18 cellular contexts compared by ENCODE assay signal in genomic region chr10:110887560-110887959, GRCh38. TPM values are rescaled to one million over a fixed set of nuclear protein-coding genes. Genes with fewer than 3 reads are reported as not detected.
DNase-seq lines count a peak whose midpoint lies in the region; ATAC-seq and TF ChIP-seq lines count a peak whose summit lies in the region.
"Had no signal": no experiment of that assay in that cellular context is flagged by ENCODE, and none has a peak within 500 bp of the region (broad histone marks: within the 10 kb centered on the region; RNA-seq: fewer than 3 reads in every experiment).

No MANE protein-coding gene starts in this region.

- no peak for TF ChIP-seq POLR2A in sigmoid colon (IDR thresholded peaks at IDR 0.05)

- peak overlapping the region; percentile 48 for H3K27ac Mint-ChIP-seq in activated CD4-positive, alpha-beta memory T cell treated with anti-CD3 and anti-CD28 coated beads for 36 hours
- no peak overlapping the region for H3K27ac Mint-ChIP-seq in activated CD4-positive, alpha-beta memory T cell treated with anti-CD3 and anti-CD28 coated beads, Interleukin-2, amount 10 ng/mL, durations not matched to agents 7 days and 5 days
- no peak overlapping the region for H3K27ac Mint-ChIP-seq in stimulated activated naive CD8-positive, alpha-beta T cell treated with anti-CD3 and anti-CD28 coated beads, Interleukin-15, amount 100 ng/mL, for 72 hours
- peak overlapping the region; percentile 47 for H3K27ac Mint-ChIP-seq in memory B cell

- ATAC-seq in stimulated activated naive CD8-positive, alpha-beta T cell treated with anti-CD3 and anti-CD28 coated beads, Interleukin-15, Interleukin-2, amounts not matched to agents 100 U/mL and 50 U/mL, for 24 hours = peak; percentile 63
- no peak for ATAC-seq in stimulated activated naive CD8-positive, alpha-beta T cell treated with anti-CD3 and anti-CD28 coated beads, Interleukin-15, amount 100 ng/mL, for 72 hours
- ATAC-seq in memory B cell (ENCODE audit: low read depth) (no peak), GM21723 (IDR thresholded peaks at IDR 0.05; ENCODE audit: unreplicated experiment) (no peak)

- no peaks in the 10 kb centered on the region for H3K9me3 Mint-ChIP-seq in activated CD4-positive, alpha-beta memory T cell treated with anti-CD3 and anti-CD28 coated beads for 36 hours
- no peaks in the 10 kb centered on the region for H3K9me3 Mint-ChIP-seq in activated CD4-positive, alpha-beta memory T cell treated with anti-CD3 and anti-CD28 coated beads, Interleukin-2, amount 10 ng/mL, durations not matched to agents 7 days and 5 days
- no peaks in the 10 kb centered on the region for H3K9me3 Mint-ChIP-seq in stimulated activated naive CD8-positive, alpha-beta T cell treated with anti-CD3 and anti-CD28 coated beads, Interleukin-15, amount 100 ng/mL, for 72 hours
- H3K9me3 Mint-ChIP-seq in memory B cell = no peaks in the 10 kb centered on the region

- DNase-seq in activated CD4-positive, alpha-beta memory T cell treated with anti-CD3 and anti-CD28 coated beads for 36 hours = no peak
- no peak for DNase-seq in activated CD4-positive, alpha-beta memory T cell treated with anti-CD3 and anti-CD28 coated beads, Interleukin-2, amount 10 ng/mL, durations not matched to agents 7 days and 5 days
- DNase-seq in stimulated activated naive CD8-positive, alpha-beta T cell treated with anti-CD3 and anti-CD28 coated beads, Interleukin-15, Interleukin-2, amounts not matched to agents 100 U/mL and 50 U/mL, for 24 hours = no peak
- DNase-seq in stimulated activated naive CD8-positive, alpha-beta T cell treated with anti-CD3 and anti-CD28 coated beads, Interleukin-15, amount 100 ng/mL, for 72 hours = no peak
- no peak for DNase-seq in memory B cell (ENCODE audit: low spot score in 2 of 2)
- no peak for DNase-seq in sigmoid colon
- no peak for DNase-seq in mesenteric fat pad (ENCODE audit: low spot score)
- DNase-seq: BE2C, GF-D8, GOT3, KG1, NCI-H1436 treated with DMSO at 0.1 percent for 48 hours, NCI-H2029 treated with DMSO at 0.1 percent for 48 hours, NCI-H2171 treated with DMSO at 0.1 percent for 48 hours, NCI-H748 treated with DMSO at 0.1 percent for 48 hours, RPMI8226 had no signal

- H3K4me1 ChIP-seq in sigmoid colon = peaks cover 0 to 45% (median 28%) of the 10 kb centered on the region in 4 donors

- H3K27me3 ChIP-seq in sigmoid colon = no peaks in the 10 kb centered on the region
- H3K27me3 ChIP-seq: BE2C had no signal

- peaks cover 36% of the 10 kb centered on the region for H3K36me3 Mint-ChIP-seq in activated CD4-positive, alpha-beta memory T cell treated with anti-CD3 and anti-CD28 coated beads for 36 hours
- peaks cover 63% of the 10 kb centered on the region for H3K36me3 Mint-ChIP-seq in activated CD4-positive, alpha-beta memory T cell treated with anti-CD3 and anti-CD28 coated beads, Interleukin-2, amount 10 ng/mL, durations not matched to agents 7 days and 5 days (ENCODE audit: low read depth)
- H3K36me3 Mint-ChIP-seq in memory B cell = peaks cover 28% of the 10 kb centered on the region

- TF ChIP-seq EP300 in sigmoid colon (IDR thresholded peaks at IDR 0.05) = no peak

- CTCF ChIA-PET in activated CD4-positive, alpha-beta memory T cell treated with anti-CD3 and anti-CD28 coated beads for 36 hours (lab: Charles Lee) = interaction anchor here (1.1 to 2.2 kb wide), 7 partner anchors 9 to 279 kb away, joined by 3 to 9 read pairs (median 4); no protein-coding TSS in a partner anchor
- CTCF ChIA-PET in activated CD4-positive, alpha-beta memory T cell treated with anti-CD3 and anti-CD28 coated beads, Interleukin-2, amount 10 ng/mL, durations not matched to agents 7 days and 5 days (lab: Charles Lee) = interaction anchor here (0.8 to 2.6 kb wide), 5 partner anchors 10 to 148 kb away, joined by 3 to 14 read pairs (median 6); partner anchors contain the start of gene PDCD4

- peak overlapping the region in 1 of 4 donors; percentile 48 for H3K27ac ChIP-seq in sigmoid colon
- H3K27ac ChIP-seq: 22Rv1 had no signal

- peaks cover 50% of the 10 kb centered on the region for H3K4me1 Mint-ChIP-seq in activated CD4-positive, alpha-beta memory T cell treated with anti-CD3 and anti-CD28 coated beads for 36 hours (ENCODE audit: low read depth)
- peaks cover 24% of the 10 kb centered on the region for H3K4me1 Mint-ChIP-seq in activated CD4-positive, alpha-beta memory T cell treated with anti-CD3 and anti-CD28 coated beads, Interleukin-2, amount 10 ng/mL, durations not matched to agents 7 days and 5 days
- peaks cover 69% of the 10 kb centered on the region for H3K4me1 Mint-ChIP-seq in stimulated activated naive CD8-positive, alpha-beta T cell treated with anti-CD3 and anti-CD28 coated beads, Interleukin-15, amount 100 ng/mL, for 72 hours
- H3K4me1 Mint-ChIP-seq in memory B cell = peaks cover 13% of the 10 kb centered on the region

- H3K36me3 ChIP-seq in sigmoid colon = peaks cover 0 to 93% (median 15%) of the 10 kb centered on the region in 4 donors

- no peak overlapping the region for H3K4me3 ChIP-seq in sigmoid colon

- WGBS in sigmoid colon, 2 donors = 93 to 96% methylated on average over 1 of the region's 1 CpG

- POLR2A ChIA-PET in activated CD4-positive, alpha-beta memory T cell treated with anti-CD3 and anti-CD28 coated beads for 36 hours (lab: Charles Lee) = interaction anchor here (1.7 to 2.2 kb wide), 2 partner anchors 9 to 15 kb away, joined by 4 to 5 read pairs; no protein-coding TSS in a partner anchor
- POLR2A ChIA-PET in activated CD4-positive, alpha-beta memory T cell treated with anti-CD3 and anti-CD28 coated beads, Interleukin-2, amount 10 ng/mL, durations not matched to agents 7 days and 5 days (lab: Charles Lee) = interaction anchor here (0.6 to 1.8 kb wide), 6 partner anchors 10 to 113 kb away, joined by 3 to 6 read pairs (median 3); partner anchors contain the start of genes BBIP1 and SHOC2

- no peaks in the 10 kb centered on the region for H3K27me3 Mint-ChIP-seq in activated CD4-positive, alpha-beta memory T cell treated with anti-CD3 and anti-CD28 coated beads for 36 hours
- no peaks in the 10 kb centered on the region for H3K27me3 Mint-ChIP-seq in activated CD4-positive, alpha-beta memory T cell treated with anti-CD3 and anti-CD28 coated beads, Interleukin-2, amount 10 ng/mL, durations not matched to agents 7 days and 5 days
- H3K27me3 Mint-ChIP-seq in stimulated activated naive CD8-positive, alpha-beta T cell treated with anti-CD3 and anti-CD28 coated beads, Interleukin-15, amount 100 ng/mL, for 72 hours = no peaks in the 10 kb centered on the region
- no peaks in the 10 kb centered on the region for H3K27me3 Mint-ChIP-seq in memory B cell

- no peak for TF ChIP-seq CTCF in sigmoid colon (IDR thresholded peaks at IDR 0.05)

- intact Hi-C loops in activated CD4-positive, alpha-beta memory T cell treated with anti-CD3 and anti-CD28 coated beads for 36 hours (cut with micrococcal nuclease) = no loop called here
- intact Hi-C loops in sigmoid colon (cut with DNase I) = no loop called here

- H3K9me3 ChIP-seq in sigmoid colon = no peaks in the 10 kb centered on the region
- H3K9me3 ChIP-seq: BE2C had no signal

- no peak overlapping the region for H3K4me3 Mint-ChIP-seq in activated CD4-positive, alpha-beta memory T cell treated with anti-CD3 and anti-CD28 coated beads for 36 hours
- H3K4me3 Mint-ChIP-seq in activated CD4-positive, alpha-beta memory T cell treated with anti-CD3 and anti-CD28 coated beads, Interleukin-2, amount 10 ng/mL, durations not matched to agents 7 days and 5 days = no peak overlapping the region
- no peak overlapping the region for H3K4me3 Mint-ChIP-seq in stimulated activated naive CD8-positive, alpha-beta T cell treated with anti-CD3 and anti-CD28 coated beads, Interleukin-15, amount 100 ng/mL, for 72 hours
- H3K4me3 Mint-ChIP-seq in memory B cell = no peak overlapping the region

RNA-seq across cellular contexts. Expression of gene PDCD4, which starts 15.8 kb away (rescaled TPM):
- total RNA-seq in activated CD4-positive, alpha-beta memory T cell treated with anti-CD3 and anti-CD28 coated beads for 36 hours = 100 to 1,000 TPM; 123 to 141 TPM
- 100 to 1,000 TPM; 105 to 109 TPM for total RNA-seq in activated CD4-positive, alpha-beta memory T cell treated with anti-CD3 and anti-CD28 coated beads, Interleukin-2, amount 10 ng/mL, durations not matched to agents 7 days and 5 days
- total RNA-seq in sigmoid colon = 100 to 1,000 TPM in 3 of 4 donors, 10 to 100 TPM in 1; 64.3 to 140 (median 127) TPM
- 100 to 1,000 TPM; 179 to 327 (median 236) TPM for polyA plus RNA-seq in sigmoid colon
- 146 TPM for total RNA-seq in mesenteric fat pad

RNA-seq across cellular contexts. Expression of gene BBIP1, which starts 31.4 kb away (rescaled TPM):
- total RNA-seq in activated CD4-positive, alpha-beta memory T cell treated with anti-CD3 and anti-CD28 coated beads for 36 hours = 10 to 100 TPM; 36.4 to 43.9 TPM
- 10 to 100 TPM; 24.8 to 30.2 TPM for total RNA-seq in activated CD4-positive, alpha-beta memory T cell treated with anti-CD3 and anti-CD28 coated beads, Interleukin-2, amount 10 ng/mL, durations not matched to agents 7 days and 5 days
- total RNA-seq in sigmoid colon (10 to 100 TPM; 19.7 to 36.8 (median 27.5) TPM), mesenteric fat pad (26.9 TPM)
- polyA plus RNA-seq in sigmoid colon = 10 to 100 TPM; 16.2 to 24.7 (median 20.0) TPM

RNA-seq across cellular contexts. Expression of gene SHOC2, which starts 31.8 kb away (rescaled TPM):
- total RNA-seq in activated CD4-positive, alpha-beta memory T cell treated with anti-CD3 and anti-CD28 coated beads for 36 hours = 10 to 100 TPM; 30.7 to 32.5 TPM
- total RNA-seq in activated CD4-positive, alpha-beta memory T cell treated with anti-CD3 and anti-CD28 coated beads, Interleukin-2, amount 10 ng/mL, durations not matched to agents 7 days and 5 days = 10 to 100 TPM; 43.2 to 45.6 TPM
- total RNA-seq in sigmoid colon (10 to 100 TPM; 49.7 to 74.5 (median 72.1) TPM), mesenteric fat pad (79.5 TPM)
- 10 to 100 TPM; 21.4 to 52.5 (median 33.0) TPM for polyA plus RNA-seq in sigmoid colon

Comparison
In these comparisons a context has a peak if more than half of its experiments do, and no peak if none do; other contexts are left out.
1. H3K27ac Mint-ChIP-seq: peak in activated CD4-positive, alpha-beta memory T cell treated with anti-CD3 and anti-CD28 coated beads for 36 hours (single experiment) and memory B cell (single experiment); none in activated CD4-positive, alpha-beta memory T cell treated with anti-CD3 and anti-CD28 coated beads, Interleukin-2, amount 10 ng/mL, durations not matched to agents 7 days and 5 days (single experiment) and stimulated activated naive CD8-positive, alpha-beta T cell treated with anti-CD3 and anti-CD28 coated beads, Interleukin-15, amount 100 ng/mL, for 72 hours (0 of 2).